8 cellular contexts compared by ENCODE assay signal in the genomic region with DNA sequence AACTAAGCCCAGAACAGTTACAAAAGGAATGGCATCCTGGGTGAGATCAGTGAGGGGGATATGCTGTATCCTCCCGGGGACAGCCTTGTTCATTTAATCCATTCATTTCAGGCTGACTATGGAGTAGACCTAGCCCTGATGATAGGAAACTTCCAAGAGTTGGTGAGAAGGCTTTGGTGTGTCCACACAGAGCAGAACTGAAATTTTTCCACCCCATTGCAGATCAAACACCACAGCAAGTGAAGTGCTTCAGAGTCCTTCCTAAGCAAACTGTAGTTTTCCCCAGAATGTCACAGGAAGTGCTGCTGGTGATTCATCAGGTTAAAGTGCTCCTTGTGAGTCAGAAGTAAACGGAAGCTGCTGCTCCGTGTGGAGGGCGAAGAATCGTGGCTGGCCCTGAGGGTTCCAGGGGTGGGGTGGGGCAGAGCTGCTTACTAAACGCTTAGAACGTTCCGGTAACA.
A peak's percentile ranks its signal among the peaks of the same experiment; 100 is the strongest.
DNase-seq lines count a peak whose midpoint lies in the region; ATAC-seq, FAIRE-seq and TF ChIP-seq lines count a peak whose summit lies in the region.

No MANE protein-coding gene starts in this region.

- peak overlapping the region; percentile 33 to 63 for H3K27ac ChIP-seq in kidney (ENCODE audit: low read depth in 2 of 2, low read length in 2 of 2)

- H3K4me1 ChIP-seq in kidney (ENCODE audit: control insufficient read depth in 1 of 2, insufficient read depth in 1 of 2, low read depth in 1 of 2, low read length in 2 of 2), result peaks cover 0 to 8% of the 10 kb centered on the region in 2 donors

- H3K4me3 Mint-ChIP-seq in activated naive CD8-positive, alpha-beta T cell treated with anti-CD3 and anti-CD28 coated beads, Interleukin-2, amount 50 U/mL, for 24 hours, result peak overlapping the region; percentile 32

- no peaks in the 10 kb centered on the region for H3K9me3 Mint-ChIP-seq in activated naive CD8-positive, alpha-beta T cell treated with anti-CD3 and anti-CD28 coated beads, Interleukin-2, amount 50 U/mL, for 24 hours

- peak; percentile 38 for ATAC-seq in HG02763 (IDR thresholded peaks at IDR 0.05; ENCODE audit: unreplicated experiment)
- peak; percentile 84 for ATAC-seq in activated naive CD8-positive, alpha-beta T cell treated with anti-CD3 and anti-CD28 coated beads, Interleukin-2, amount 50 U/mL, for 24 hours

- H3K4me1 Mint-ChIP-seq in activated naive CD8-positive, alpha-beta T cell treated with anti-CD3 and anti-CD28 coated beads, Interleukin-2, amount 50 U/mL, for 24 hours, result peaks cover 59% of the 10 kb centered on the region

- no peak overlapping the region for H3K27ac Mint-ChIP-seq in activated naive CD8-positive, alpha-beta T cell treated with anti-CD3 and anti-CD28 coated beads, Interleukin-2, amount 50 U/mL, for 24 hours

- intact Hi-C loops in kidney (cut with DNase I) (no loop called here), posterior cingulate gyrus (cut with DNase I) (loop anchor here (2.0 to 10.0 kb wide), 2 partner anchors 67 to 181 kb away; no protein-coding TSS in a partner anchor)

- H3K36me3 ChIP-seq in kidney (ENCODE audit: control insufficient read depth in 1 of 2, insufficient read depth in 2 of 2, low read length in 2 of 2), result no peaks in the 10 kb centered on the region

- H3K27me3 Mint-ChIP-seq in activated naive CD8-positive, alpha-beta T cell treated with anti-CD3 and anti-CD28 coated beads, Interleukin-2, amount 50 U/mL, for 24 hours, result peaks cover 14% of the 10 kb centered on the region

- H3K9ac ChIP-seq in kidney (ENCODE audit: low read length in 2 of 2), result no peak overlapping the region

- H3K4me3 ChIP-seq in kidney (ENCODE audit: low read length in 2 of 2), result no peak overlapping the region

- FAIRE-seq in kidney (lab: Jason Lieb, UNC), result no peak

- DNase-seq in COLO829 (ENCODE audit: low spot score) (peak; percentile 94), T-helper 1 cell (peak in 4 of 5 donors; percentile 24 to 89 (median 36)), kidney (peak; percentile 92), GM10266 (ENCODE audit: extremely low spot score) (no peak), posterior cingulate gyrus (no peak)
- peak; percentile 73 for DNase-seq in activated naive CD8-positive, alpha-beta T cell treated with anti-CD3 and anti-CD28 coated beads, Interleukin-2, amount 50 U/mL, for 24 hours
- DNase-seq in stimulated activated CD4-positive, alpha-beta T cell treated with anti-CD3 and anti-CD28 coated beads, TNF-alpha, amount 100 ng/mL, for 24 hours (ENCODE audit: low read depth in 3 of 3), result peak; percentile 63 to 80 (median 63)

- no peaks in the 10 kb centered on the region for H3K36me3 Mint-ChIP-seq in activated naive CD8-positive, alpha-beta T cell treated with anti-CD3 and anti-CD28 coated beads, Interleukin-2, amount 50 U/mL, for 24 hours (ENCODE audit: low read depth)

- no peak for TF ChIP-seq CTCF in kidney (IDR thresholded peaks at IDR 0.05; ENCODE audit: borderline replicate concordance, extremely low read depth, insufficient read depth)
- no peak for TF ChIP-seq CTCF in GM10266 (IDR thresholded peaks at IDR 0.05; ENCODE audit: control insufficient read depth, insufficient read depth, low read depth, missing control alignments)

- H3K9me3 ChIP-seq in kidney (ENCODE audit: control insufficient read depth in 1 of 2, low read length in 2 of 2), result no peaks in the 10 kb centered on the region

Comparison
In these comparisons a context has a peak if more than half of its experiments do, and no peak if none do; other contexts are left out.
1. DNase-seq: peak in COLO829 (single experiment), T-helper 1 cell (4 of 5), activated naive CD8-positive, alpha-beta T cell treated with anti-CD3 and anti-CD28 coated beads, Interleukin-2, amount 50 U/mL, for 24 hours (single experiment), kidney (single experiment) and stimulated activated CD4-positive, alpha-beta T cell treated with anti-CD3 and anti-CD28 coated beads, TNF-alpha, amount 100 ng/mL, for 24 hours (3 of 3); none in GM10266 (single experiment) and posterior cingulate gyrus (0 of 10).